9 cellular contexts compared by ENCODE assay signal in genomic region chr12:15931590-15932053, GRCh38. TPM values are rescaled to one million over a fixed set of nuclear protein-coding genes. Genes with fewer than 3 reads are reported as not detected.
DNase-seq lines count a peak whose midpoint lies in the region; ATAC-seq and TF ChIP-seq lines count a peak whose summit lies in the region.
"Had no signal": no experiment of that assay in that cellular context is flagged by ENCODE, and none has a peak within 500 bp of the region (broad histone marks: within the 10 kb centered on the region; RNA-seq: fewer than 3 reads in every experiment).

No MANE protein-coding gene starts in this region.

- peaks cover 24% of the 10 kb centered on the region for H3K36me3 Mint-ChIP-seq in endodermal cell (ENCODE audit: low read depth)
- H3K36me3 Mint-ChIP-seq in activated naive CD8-positive, alpha-beta T cell treated with anti-CD3 and anti-CD28 coated beads, Interleukin-2, amount 50 U/mL, for 24 hours (ENCODE audit: low read depth) = peaks cover 12% of the 10 kb centered on the region

- TF ChIP-seq CTCF in endodermal cell (conservative IDR thresholded peaks at IDR 0.05) = peak; percentile 73
- no peak for TF ChIP-seq CTCF in esophagus squamous epithelium (IDR thresholded peaks at IDR 0.05)

- H3K4me1 Mint-ChIP-seq in endodermal cell = peaks cover 38% of the 10 kb centered on the region
- H3K4me1 Mint-ChIP-seq in activated naive CD8-positive, alpha-beta T cell treated with anti-CD3 and anti-CD28 coated beads, Interleukin-2, amount 50 U/mL, for 24 hours = peaks cover 13% of the 10 kb centered on the region

- H3K27me3 Mint-ChIP-seq in endodermal cell (ENCODE audit: insufficient read depth) = no peaks in the 10 kb centered on the region
- H3K27me3 Mint-ChIP-seq in activated naive CD8-positive, alpha-beta T cell treated with anti-CD3 and anti-CD28 coated beads, Interleukin-2, amount 50 U/mL, for 24 hours = no peaks in the 10 kb centered on the region

- H3K9me3 ChIP-seq in endodermal cell (ENCODE audit: control insufficient read depth, low read length) = peaks cover 3% of the 10 kb centered on the region
- no peaks in the 10 kb centered on the region for H3K9me3 ChIP-seq in esophagus squamous epithelium
- H3K9me3 ChIP-seq: adrenal gland had no signal

- WGBS in endodermal cell (ENCODE audit: insufficient coverage in 1 of 2, insufficient read length in 1 of 2), 2 experiments = 72 to 88% methylated on average over 3 of the region's 3 CpGs
- 63 to 82% methylated on average over 3 of the region's 3 CpGs for WGBS in esophagus squamous epithelium, 2 donors

- H3K4me1 ChIP-seq in endodermal cell (ENCODE audit: control insufficient read depth, insufficient read depth, low read length) (no peaks in the 10 kb centered on the region), esophagus squamous epithelium (no peaks in the 10 kb centered on the region)

- H3K4me3 ChIP-seq in endodermal cell (ENCODE audit: low read length) = no peak overlapping the region
- no peak overlapping the region for H3K4me3 ChIP-seq in esophagus squamous epithelium
- H3K4me3 ChIP-seq: adrenal gland had no signal

- no peak overlapping the region for H3K9ac ChIP-seq in endodermal cell (ENCODE audit: extremely low read depth, low read length, poor library complexity, severe bottlenecking)

- H3K4me3 Mint-ChIP-seq in endodermal cell = no peak overlapping the region
- H3K4me3 Mint-ChIP-seq in activated naive CD8-positive, alpha-beta T cell treated with anti-CD3 and anti-CD28 coated beads, Interleukin-2, amount 50 U/mL, for 24 hours = no peak overlapping the region

- no peak for TF ChIP-seq POLR2A in esophagus squamous epithelium (IDR thresholded peaks at IDR 0.05)

- intact Hi-C loops in esophagus squamous epithelium (cut with DNase I) = no loop called here

- peak; percentile 58 for DNase-seq in D341Med (ENCODE audit: low spot score)
- peak; percentile 51 for DNase-seq in endodermal cell
- no peak for DNase-seq in NCI-H1092 treated with DMSO at 0.1 percent for 48 hours (lab: John Stamatoyannopoulos, UW)
- no peak for DNase-seq in esophagus squamous epithelium (lab: John Stamatoyannopoulos, UW)
- no peak for DNase-seq in activated naive CD4-positive, alpha-beta T cell treated with Interleukin-2 at 50 U/mL for 16 hours
- no peak for DNase-seq in activated naive CD8-positive, alpha-beta T cell treated with anti-CD3 and anti-CD28 coated beads, Interleukin-2, amount 50 U/mL, for 24 hours
- DNase-seq: adrenal gland had no signal

- H3K9me3 Mint-ChIP-seq in endodermal cell = no peaks in the 10 kb centered on the region
- H3K9me3 Mint-ChIP-seq in activated naive CD8-positive, alpha-beta T cell treated with anti-CD3 and anti-CD28 coated beads, Interleukin-2, amount 50 U/mL, for 24 hours = peaks cover 5% of the 10 kb centered on the region

- H3K27me3 ChIP-seq in endodermal cell (ENCODE audit: control insufficient read depth, insufficient read depth, low read length, poor library complexity, severe bottlenecking) (no peaks in the 10 kb centered on the region), esophagus squamous epithelium (no peaks in the 10 kb centered on the region)
- H3K27me3 ChIP-seq: adrenal gland had no signal

- H3K27ac ChIP-seq in endodermal cell (ENCODE audit: low read depth, low read length) = no peak overlapping the region
- no peak overlapping the region for H3K27ac ChIP-seq in esophagus squamous epithelium
- H3K27ac ChIP-seq: adrenal gland had no signal

- ATAC-seq in GM21360 (IDR thresholded peaks at IDR 0.05; ENCODE audit: unreplicated experiment) (peak; percentile 65), HG03558 (IDR thresholded peaks at IDR 0.05; ENCODE audit: extremely low read depth, unreplicated experiment) (peak; percentile 44)
- no peak for ATAC-seq in activated naive CD8-positive, alpha-beta T cell treated with anti-CD3 and anti-CD28 coated beads, Interleukin-2, amount 50 U/mL, for 24 hours

- H3K27ac Mint-ChIP-seq in endodermal cell = peak overlapping the region; percentile 67
- H3K27ac Mint-ChIP-seq in activated naive CD8-positive, alpha-beta T cell treated with anti-CD3 and anti-CD28 coated beads, Interleukin-2, amount 50 U/mL, for 24 hours = no peak overlapping the region

- H3K36me3 ChIP-seq in endodermal cell (ENCODE audit: control insufficient read depth, insufficient read depth, low read length) = peaks cover 6% of the 10 kb centered on the region
- no peaks in the 10 kb centered on the region for H3K36me3 ChIP-seq in esophagus squamous epithelium
- H3K36me3 ChIP-seq: adrenal gland had no signal

RNA-seq across cellular contexts. Expression of gene DERA, which starts 20.5 kb away (rescaled TPM):
- 100 to 1,000 TPM in 1 of 2 donors, 10 to 100 TPM in 1; 81.7 to 125 TPM for total RNA-seq in endodermal cell
- polyA plus RNA-seq in endodermal cell (2013, experiment 1 of 2) = 57.7 TPM
- 52.7 TPM for polyA plus RNA-seq in endodermal cell (2013, experiment 2 of 2)
- 10 to 100 TPM; 25.8 to 68.2 (median 41.7) TPM for total RNA-seq in esophagus squamous epithelium

RNA-seq across cellular contexts. Expression of gene STRAP, which starts 49.4 kb away (rescaled TPM):
- total RNA-seq in endodermal cell (100 to 1,000 TPM; 188 to 362 TPM), esophagus squamous epithelium (10 to 100 TPM; 39.2 to 81.3 (median 70.0) TPM)
- polyA plus RNA-seq in endodermal cell (2013, experiment 1 of 2) = 183 TPM
- polyA plus RNA-seq in endodermal cell (2013, experiment 2 of 2) = 196 TPM

Comparison
In these comparisons a context has a peak if more than half of its experiments do, and no peak if none do; other contexts are left out.
1. DNase-seq: peak in D341Med (single experiment) and endodermal cell (single experiment); none in NCI-H1092 treated with DMSO at 0.1 percent for 48 hours (single experiment), esophagus squamous epithelium (single experiment), activated naive CD4-positive, alpha-beta T cell treated with Interleukin-2 at 50 U/mL for 16 hours (single experiment) and activated naive CD8-positive, alpha-beta T cell treated with anti-CD3 and anti-CD28 coated beads, Interleukin-2, amount 50 U/mL, for 24 hours (single experiment).